Comparison of ENCODE assay signal across 6 cellular contexts in genomic region chr12:109502332-109502731, GRCh38.
"Had no signal": no experiment of that assay in that cellular context is flagged by ENCODE, and none has a peak within 500 bp of the region (broad histone marks: within the 10 kb centered on the region; RNA-seq: fewer than 3 reads in every experiment).

No MANE protein-coding gene starts in this region.

- DNase-seq: H9, HCEC 1CT, IMR-90 had no signal

- ATAC-seq: GM23338, K562 had no signal

- H3K27ac ChIP-seq: HL-60 had no signal
